8 cellular contexts compared by ENCODE assay signal in the genomic region with DNA sequence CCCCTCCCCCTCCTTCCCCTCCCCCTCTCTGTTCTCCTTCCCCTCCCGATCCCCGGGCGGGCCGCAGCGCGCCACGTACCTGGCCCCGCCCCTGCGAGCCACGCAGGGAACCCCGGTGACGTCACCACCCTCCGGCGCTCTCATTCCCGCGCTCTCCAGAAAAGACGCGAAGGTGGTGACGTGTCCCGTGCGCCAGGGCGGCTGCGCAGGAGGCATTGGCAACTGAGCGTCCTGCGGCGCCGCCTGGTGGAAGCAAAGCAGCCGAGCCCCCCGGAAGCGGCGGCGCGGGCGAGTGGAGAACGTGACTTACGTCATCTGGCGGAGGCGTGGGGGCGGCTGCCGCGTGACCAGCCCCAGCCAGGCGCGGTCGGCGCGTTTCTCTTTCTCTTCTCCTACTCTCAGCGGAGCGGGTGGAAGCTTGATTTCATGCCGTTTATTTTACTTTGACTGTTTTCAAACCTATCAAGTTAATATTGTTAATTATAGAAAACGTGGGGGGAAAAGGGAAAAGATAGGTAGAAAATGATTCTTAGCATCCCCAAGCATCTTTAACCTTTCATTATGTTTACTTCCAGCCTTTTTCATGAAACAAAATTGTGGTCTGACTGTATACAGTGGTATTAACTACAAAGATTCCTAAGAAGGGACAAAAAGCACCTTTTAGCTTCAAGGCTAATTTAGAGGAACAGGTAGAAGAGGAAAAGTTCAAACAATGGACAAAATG. TPM values are rescaled to one million over a fixed set of nuclear protein-coding genes. Genes with fewer than 3 reads are reported as not detected.
DNase-seq lines count a peak whose midpoint lies in the region; ATAC-seq, FAIRE-seq and TF ChIP-seq lines count a peak whose summit lies in the region.

No MANE protein-coding gene starts in this region.

- peak overlapping the region; percentile 99 for H3K27ac ChIP-seq in CD4-positive, CD25-positive, alpha-beta regulatory T cell (ENCODE audit: insufficient read depth, low read length, poor library complexity, severe bottlenecking)
- H3K27ac ChIP-seq in HepG2 (ENCODE audit: extremely low read length, insufficient read depth, low read length): peak overlapping the region; percentile 93

- ATAC-seq in CD4-positive, CD25-positive, alpha-beta regulatory T cell (ENCODE audit: low read depth in 2 of 2): peak; percentile 75 to 78
- ATAC-seq in GM19372 (IDR thresholded peaks at IDR 0.05; ENCODE audit: low read depth, unreplicated experiment) (peak; percentile 79), HG03521 (IDR thresholded peaks at IDR 0.05; ENCODE audit: unreplicated experiment) (peak; percentile 74), HepG2 (peak; percentile 68)

- intact Hi-C loops in HepG2 (cut with micrococcal nuclease; ENCODE audit: unreplicated experiment): loop anchor here (1.0 to 5.0 kb wide), 7 partner anchors 34 to 228 kb away; a partner anchor contains a TSS

- peak; percentile 99 to 100 (median 100) for DNase-seq in CD4-positive, CD25-positive, alpha-beta regulatory T cell
- DNase-seq in NCI-H526 treated with DMSO at 0.1 percent for 48 hours (lab: John Stamatoyannopoulos, UW) (peak; percentile 97), dedifferentiated amniotic fluid mesenchymal stem cell (ENCODE audit: extremely low spot score) (peak; percentile 98), HepG2 (ENCODE audit: low spot score) (peak; percentile 99)
- DNase-seq in activated CD4-positive, alpha-beta T cell treated with anti-CD3 and anti-CD28 coated beads, Interleukin-2, amount 10 ng/mL, durations not matched to agents 7 days and 5 days: peak; percentile 100
- DNase-seq in stimulated activated CD4-positive, alpha-beta T cell treated with anti-CD3 and anti-CD28 coated beads, Interleukin-2, amount 100 ng/mL, for 48 hours: peak; percentile 100

- TF ChIP-seq RAD21 in HepG2 (CRISPR knock-in tag; IDR thresholded peaks at IDR 0.05): peak; percentile 100

- H3K27ac Mint-ChIP-seq in CD4-positive, CD25-positive, alpha-beta regulatory T cell: peak overlapping the region; percentile 100
- peak overlapping the region; percentile 97 for H3K27ac Mint-ChIP-seq in activated CD4-positive, alpha-beta T cell treated with anti-CD3 and anti-CD28 coated beads, Interleukin-2, amount 10 ng/mL, durations not matched to agents 7 days and 5 days

- H3K9me3 ChIP-seq in CD4-positive, CD25-positive, alpha-beta regulatory T cell (ENCODE audit: control insufficient read depth in 2 of 2, low read length in 2 of 2): no peaks in the 10 kb centered on the region
- no peaks in the 10 kb centered on the region for H3K9me3 ChIP-seq in HepG2 (ENCODE audit: low read length)

- peak overlapping the region; percentile 90 to 97 (median 92) for H3K4me3 Mint-ChIP-seq in CD4-positive, CD25-positive, alpha-beta regulatory T cell
- H3K4me3 Mint-ChIP-seq in activated CD4-positive, alpha-beta T cell treated with anti-CD3 and anti-CD28 coated beads, Interleukin-2, amount 10 ng/mL, durations not matched to agents 7 days and 5 days: peak overlapping the region; percentile 79

- CTCF ChIA-PET in activated CD4-positive, alpha-beta T cell treated with anti-CD3 and anti-CD28 coated beads, Interleukin-2, amount 10 ng/mL, durations not matched to agents 7 days and 5 days (lab: Charles Lee): interaction anchor here (0.6 to 3.8 kb wide), 25 partner anchors 9 to 249 kb away, joined by 3 to 29 read pairs (median 5); a partner anchor contains a TSS
- CTCF ChIA-PET in HepG2 (lab: Yijun Ruan, JAX; ENCODE audit: low intra/inter-chr PET ratio, low total read pairs): interaction anchor here (0.8 to 2.1 kb wide), 3 partner anchors 56 to 230 kb away, joined by 3 to 15 read pairs (median 3); a partner anchor contains a TSS

- in situ Hi-C loops in HepG2 (cut with HindIII; ENCODE audit: extremely low pct_ligation_motif_present, low pct_unique_long_range_greater_than_20kb): loop anchor here (5.0 kb wide), 2 partner anchors 55 to 230 kb away; a partner anchor contains a TSS

- WGBS in HepG2 (ENCODE audit: low lambda C conversion rate): 1% methylated on average over 47 of the region's 50 CpGs

- peak overlapping the region; percentile 90 for H3K4me2 ChIP-seq in HepG2 (ENCODE audit: low read depth, low read length)

- H3K9ac ChIP-seq in HepG2 (ENCODE audit: insufficient read depth, low read depth, low read length): peak overlapping the region; percentile 80

- H3K4me3 ChIP-seq in CD4-positive, CD25-positive, alpha-beta regulatory T cell (ENCODE audit: low read depth, low read length): peak overlapping the region; percentile 97
- H3K4me3 ChIP-seq in HepG2 (replicated peaks in 1 of 3; ENCODE audit: insufficient read depth in 1 of 3, low read depth in 2 of 3, low read length in 3 of 3): peak overlapping the region; percentile 43 to 67 (median 61)

- TF ChIP-seq POLR2A in HepG2 (IDR thresholded peaks at IDR 0.05; ENCODE audit: insufficient read depth in 1 of 2, low read depth in 2 of 2, low read length in 2 of 2): peak in 1 of 2 experiments; percentile 55; a peak in 2 of 4 replicates

- TF ChIP-seq CTCF in HepG2 (CRISPR knock-in tag; IDR thresholded peaks at IDR 0.05): peak; percentile 100

- peaks cover 8% of the 10 kb centered on the region for H3K79me2 ChIP-seq in HepG2 (ENCODE audit: insufficient read depth, low read length)

- peak; percentile 82 for FAIRE-seq in HepG2 (lab: Jason Lieb, UNC)

- peaks cover 20 to 69% (median 42%) of the 10 kb centered on the region in 4 donors for H3K4me1 Mint-ChIP-seq in CD4-positive, CD25-positive, alpha-beta regulatory T cell
- H3K4me1 Mint-ChIP-seq in activated CD4-positive, alpha-beta T cell treated with anti-CD3 and anti-CD28 coated beads, Interleukin-2, amount 10 ng/mL, durations not matched to agents 7 days and 5 days: peaks cover 71% of the 10 kb centered on the region

- H3K36me3 Mint-ChIP-seq in CD4-positive, CD25-positive, alpha-beta regulatory T cell: peaks cover 1% of the 10 kb centered on the region
- H3K36me3 Mint-ChIP-seq in activated CD4-positive, alpha-beta T cell treated with anti-CD3 and anti-CD28 coated beads, Interleukin-2, amount 10 ng/mL, durations not matched to agents 7 days and 5 days (ENCODE audit: low read depth): peaks cover 4% of the 10 kb centered on the region

- no peak overlapping the region for H2AFZ ChIP-seq in HepG2 (ENCODE audit: low read length)

- peaks cover 0 to 1% (median 0%) of the 10 kb centered on the region in 7 donors for H3K9me3 Mint-ChIP-seq in CD4-positive, CD25-positive, alpha-beta regulatory T cell
- H3K9me3 Mint-ChIP-seq in activated CD4-positive, alpha-beta T cell treated with anti-CD3 and anti-CD28 coated beads, Interleukin-2, amount 10 ng/mL, durations not matched to agents 7 days and 5 days: no peaks in the 10 kb centered on the region

- H3K27me3 ChIP-seq in CD4-positive, CD25-positive, alpha-beta regulatory T cell (ENCODE audit: control insufficient read depth, insufficient read depth, low read length): no peaks in the 10 kb centered on the region
- H3K27me3 ChIP-seq in HepG2 (ENCODE audit: control insufficient read depth in 1 of 2, insufficient read depth in 2 of 2, low read length in 2 of 2): no peaks in the 10 kb centered on the region

- BruUV-seq in HepG2 (replicated peaks; lab: Mats Ljungman, UMichigan): no TSS peak

- no peaks in the 10 kb centered on the region for H4K20me1 ChIP-seq in HepG2 (ENCODE audit: insufficient read depth, low read length)

- TF ChIP-seq EP300 in HepG2 (IDR thresholded peaks at IDR 0.05; ENCODE audit: low read depth in 2 of 2, low read length in 2 of 2): peak; percentile 72 to 87
- TF ChIP-seq EP300 in HepG2 (CRISPR knock-in tag; IDR thresholded peaks at IDR 0.05; ENCODE audit: borderline replicate concordance): peak; percentile 89

- peaks cover 12% of the 10 kb centered on the region for H3K27me3 Mint-ChIP-seq in CD4-positive, CD25-positive, alpha-beta regulatory T cell
- H3K27me3 Mint-ChIP-seq in activated CD4-positive, alpha-beta T cell treated with anti-CD3 and anti-CD28 coated beads, Interleukin-2, amount 10 ng/mL, durations not matched to agents 7 days and 5 days: no peaks in the 10 kb centered on the region

- POLR2A ChIA-PET in activated CD4-positive, alpha-beta T cell treated with anti-CD3 and anti-CD28 coated beads, Interleukin-2, amount 10 ng/mL, durations not matched to agents 7 days and 5 days (lab: Charles Lee): interaction anchor here (0.6 to 1.3 kb wide), 5 partner anchors 15 to 230 kb away, joined by 3 to 6 read pairs (median 3); no protein-coding TSS in a partner anchor
- POLR2A ChIA-PET in HepG2 (lab: Yijun Ruan, JAX): interaction anchor here (0.8 to 10.5 kb wide), 26 partner anchors 10 to 418 kb away, joined by 3 to 124 read pairs (median 4); a partner anchor contains a TSS

- no peaks in the 10 kb centered on the region for H3K36me3 ChIP-seq in CD4-positive, CD25-positive, alpha-beta regulatory T cell (ENCODE audit: control insufficient read depth, insufficient read depth, low read length)
- H3K36me3 ChIP-seq in HepG2 (replicated peaks in 1 of 2; ENCODE audit: control insufficient read depth in 1 of 2, insufficient read depth in 2 of 2, low read length in 2 of 2): no peaks in the 10 kb centered on the region

- H3K4me1 ChIP-seq in CD4-positive, CD25-positive, alpha-beta regulatory T cell (ENCODE audit: control insufficient read depth, insufficient read depth, low read length, poor library complexity, severe bottlenecking): peaks cover 51% of the 10 kb centered on the region
- H3K4me1 ChIP-seq in HepG2 (ENCODE audit: insufficient read depth, low read length): peaks cover 56% of the 10 kb centered on the region

RNA-seq across cellular contexts. Expression of a gene that starts 48.1 kb away (rescaled TPM):
- total RNA-seq in CD4-positive, CD25-positive, alpha-beta regulatory T cell: 21.0 TPM
- polyA plus RNA-seq in CD4-positive, CD25-positive, alpha-beta regulatory T cell: 10 to 100 TPM; 21.9 to 38.4 (median 30.7) TPM
- total RNA-seq in activated CD4-positive, alpha-beta T cell treated with anti-CD3 and anti-CD28 coated beads, Interleukin-2, amount 10 ng/mL, durations not matched to agents 7 days and 5 days: 10 to 100 TPM; 26.0 to 27.9 TPM
- total RNA-seq in HepG2 (2016; rRNA removed; fragmentation: Illumina TruSeq; extraction: Trizol): 9.9 and 11.1 TPM in 2 replicates
- total RNA-seq in HepG2 (2016; cell fraction: cytosol; rRNA removed; fragmentation: Illumina TruSeq; extraction: Trizol; ENCODE audit: low read depth): 20.6 and 21.9 TPM in 2 replicates
- total RNA-seq in HepG2 (2016; cell fraction: insoluble cytoplasmic fraction; rRNA removed; fragmentation: Illumina TruSeq; extraction: Trizol): 9.3 and 9.6 TPM in 2 replicates
- total RNA-seq in HepG2 (2016; cell fraction: membrane; rRNA removed; fragmentation: Illumina TruSeq; extraction: Trizol): 21.6 and 22.7 TPM in 2 replicates
- total RNA-seq in HepG2 (2016; cell fraction: nucleus; rRNA removed; fragmentation: Illumina TruSeq; extraction: Trizol): 8.7 and 10.0 TPM in 2 replicates
- 9.3 and 10.1 TPM in 2 replicates for polyA plus RNA-seq in HepG2 (2011; rRNA removed)
- 6.6 and 7.2 TPM in 2 replicates for polyA plus RNA-seq in HepG2 (2011; cell fraction: cytosol; rRNA removed)
- polyA plus RNA-seq in HepG2 (2011; cell fraction: nucleus; rRNA removed): 10.9 and 14.5 TPM in 2 replicates
- 8.7 and 9.4 TPM in 2 replicates for polyA plus RNA-seq in HepG2 (2012)
- polyA plus RNA-seq in HepG2 (2016; cell fraction: cytosol; fragmentation: Illumina TruSeq; extraction: Trizol; ENCODE audit: low read depth): 2.6 and 2.8 TPM in 2 replicates
- 9.2 and 10.0 TPM in 2 replicates for polyA plus RNA-seq in HepG2 (2016; cell fraction: insoluble cytoplasmic fraction; fragmentation: Illumina TruSeq; extraction: Trizol; ENCODE audit: low read depth)
- 5.3 and 7.7 TPM in 2 replicates for polyA plus RNA-seq in HepG2 (2016; cell fraction: membrane; fragmentation: Illumina TruSeq; extraction: Trizol; ENCODE audit: low read depth)
- 8.3 and 10.9 TPM in 2 replicates for polyA plus RNA-seq in HepG2 (2016; cell fraction: nucleus; fragmentation: Illumina TruSeq; extraction: Trizol; ENCODE audit: insufficient read depth, low read depth)
- 26.9 and 49.5 TPM in 2 replicates for polyA minus RNA-seq in HepG2 (2011; rRNA and poly(A)+ RNA removed; ENCODE audit: low replicate concordance)
- 8.3 and 17.8 TPM in 2 replicates for polyA minus RNA-seq in HepG2 (2011; cell fraction: cytosol; rRNA and poly(A)+ RNA removed)
- polyA minus RNA-seq in HepG2 (2011; cell fraction: nucleus; rRNA and poly(A)+ RNA removed): 22.4 and 25.1 TPM in 2 replicates

RNA-seq across cellular contexts. Expression of a gene that starts 55.5 kb away (rescaled TPM):
- 330 TPM for total RNA-seq in CD4-positive, CD25-positive, alpha-beta regulatory T cell
- 100 to 1,000 TPM; 131 to 188 (median 173) TPM for polyA plus RNA-seq in CD4-positive, CD25-positive, alpha-beta regulatory T cell
- 100 to 1,000 TPM; 527 to 544 TPM for total RNA-seq in activated CD4-positive, alpha-beta T cell treated with anti-CD3 and anti-CD28 coated beads, Interleukin-2, amount 10 ng/mL, durations not matched to agents 7 days and 5 days
- 32.0 and 104 TPM in 2 replicates for total RNA-seq in HepG2 (2016; rRNA removed; fragmentation: Illumina TruSeq; extraction: Trizol)
- 39.6 and 40.9 TPM in 2 replicates for total RNA-seq in HepG2 (2016; cell fraction: cytosol; rRNA removed; fragmentation: Illumina TruSeq; extraction: Trizol; ENCODE audit: low read depth)
- total RNA-seq in HepG2 (2016; cell fraction: insoluble cytoplasmic fraction; rRNA removed; fragmentation: Illumina TruSeq; extraction: Trizol): 30.2 and 107 TPM in 2 replicates
- total RNA-seq in HepG2 (2016; cell fraction: membrane; rRNA removed; fragmentation: Illumina TruSeq; extraction: Trizol): 84.5 and 86.5 TPM in 2 replicates
- total RNA-seq in HepG2 (2016; cell fraction: nucleus; rRNA removed; fragmentation: Illumina TruSeq; extraction: Trizol): 54.5 and 55.6 TPM in 2 replicates
- polyA plus RNA-seq in HepG2 (2011; rRNA removed): 137 and 144 TPM in 2 replicates
- polyA plus RNA-seq in HepG2 (2011; cell fraction: cytosol; rRNA removed): 140 and 145 TPM in 2 replicates
- polyA plus RNA-seq in HepG2 (2011; cell fraction: nucleus; rRNA removed): 80.5 and 83.2 TPM in 2 replicates
- polyA plus RNA-seq in HepG2 (2012): 391 and 423 TPM in 2 replicates
- 248 and 249 TPM in 2 replicates for polyA plus RNA-seq in HepG2 (2016; cell fraction: cytosol; fragmentation: Illumina TruSeq; extraction: Trizol; ENCODE audit: low read depth)
- polyA plus RNA-seq in HepG2 (2016; cell fraction: insoluble cytoplasmic fraction; fragmentation: Illumina TruSeq; extraction: Trizol; ENCODE audit: low read depth): 461 and 517 TPM in 2 replicates
- polyA plus RNA-seq in HepG2 (2016; cell fraction: membrane; fragmentation: Illumina TruSeq; extraction: Trizol; ENCODE audit: low read depth): 274 and 290 TPM in 2 replicates
- 271 and 294 TPM in 2 replicates for polyA plus RNA-seq in HepG2 (2016; cell fraction: nucleus; fragmentation: Illumina TruSeq; extraction: Trizol; ENCODE audit: insufficient read depth, low read depth)
- polyA minus RNA-seq in HepG2 (2011; rRNA and poly(A)+ RNA removed; ENCODE audit: low replicate concordance): 74.9 and 159 TPM in 2 replicates
- 114 and 126 TPM in 2 replicates for polyA minus RNA-seq in HepG2 (2011; cell fraction: cytosol; rRNA and poly(A)+ RNA removed)
- polyA minus RNA-seq in HepG2 (2011; cell fraction: nucleus; rRNA and poly(A)+ RNA removed): 41.5 and 41.8 TPM in 2 replicates

Comparison
In these comparisons a context has a peak if more than half of its experiments do, and no peak if none do; other contexts are left out.
1. Peak in every context shown above with its lines: DNase-seq, ATAC-seq, H3K4me3 ChIP-seq and H3K27ac ChIP-seq.